Comparison of ENCODE assay signal across 32 cellular contexts in the genomic region with DNA sequence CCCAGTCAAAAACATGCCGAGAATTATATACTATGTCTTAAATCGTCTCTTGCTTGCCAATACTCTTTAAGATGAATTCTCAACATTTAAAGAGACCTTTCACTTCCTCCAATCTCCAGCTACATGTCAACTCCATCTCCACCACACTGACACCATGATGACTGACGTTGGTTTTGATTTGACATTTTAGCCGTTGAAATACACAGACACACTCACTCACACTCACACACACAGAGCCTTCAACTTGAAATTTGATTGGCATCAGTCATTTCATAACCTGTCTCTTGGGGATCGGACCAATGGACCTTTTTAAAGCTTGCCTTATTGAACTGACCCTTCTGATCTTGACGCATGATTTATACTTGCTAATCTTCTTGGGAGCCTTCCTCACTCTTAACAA.
"Had no signal": no experiment of that assay in that cellular context is flagged by ENCODE, and none has a peak within 500 bp of the region (broad histone marks: within the 10 kb centered on the region; RNA-seq: fewer than 3 reads in every experiment).

No MANE protein-coding gene starts in this region.

- H3K27me3 ChIP-seq: ascending aorta, body of pancreas, brain microvascular endothelial cell, breast epithelium, cardiac muscle cell had no signal

- DNase-seq: activated effector memory CD4-positive, alpha-beta T cell treated with anti-CD3 and anti-CD28 coated beads, Interleukin-2, amount 50 U/mL, for 16 hours; activated effector memory CD4-positive, alpha-beta T cell treated with Interleukin-2 at 50 U/mL for 16 hours; activated gamma-delta T cell; activated gamma-delta T cell treated with Interleukin-2 at 50 U/mL for 16 hours; activated naive CD4-positive, alpha-beta T cell; activated naive CD4-positive, alpha-beta T cell treated with anti-CD3 and anti-CD28 coated beads for 36 hours; activated naive CD4-positive, alpha-beta T cell treated with anti-CD3 and anti-CD28 coated beads, Interleukin-2, amount 10 ng/mL, durations not matched to agents 7 days and 5 days; activated naive CD4-positive, alpha-beta T cell treated with anti-CD3 and anti-CD28 coated beads, Interleukin-2, amount 50 U/mL, for 16 hours; activated naive CD4-positive, alpha-beta T cell treated with Interleukin-2 at 50 U/mL for 16 hours; activated naive CD8-positive, alpha-beta T cell treated with anti-CD3 and anti-CD28 coated beads for 36 hours; activated naive CD8-positive, alpha-beta T cell treated with anti-CD3 and anti-CD28 coated beads, Interleukin-2, amount 10 ng/mL, durations not matched to agents 7 days and 5 days; activated naive CD8-positive, alpha-beta T cell treated with anti-CD3 and anti-CD28 coated beads, Interleukin-2, amount 50 U/mL, for 24 hours; activated T-cell treated with anti-CD3 and anti-CD28 coated beads, Interleukin-2, amount 50 U/mL, for 1 hour; activated T-cell treated with anti-CD3 and anti-CD28 coated beads, Interleukin-2, amount 50 U/mL, for 24 hours; activated T-cell treated with anti-CD3 and anti-CD28 coated beads, Interleukin-2, amount 50 U/mL, for 4 hours; activated T-cell treated with anti-CD3 and anti-CD28 coated beads, Interleukin-2, amount 50 U/mL, for 48 hours; activated T-cell treated with anti-CD3 and anti-CD28 coated beads, Interleukin-2, amount 50 U/mL, for 72 hours; adrenal gland; amniotic stem cell; amygdala; anterior cingulate cortex; aorta; body of pancreas; brain microvascular endothelial cell; caudate nucleus; central memory CD4-positive, alpha-beta T cell; cerebellar nuclear complex had no signal

- H3K4me1 ChIP-seq: adrenal gland, ascending aorta, body of pancreas, breast epithelium had no signal

- H3K4me3 ChIP-seq: adrenal gland, ascending aorta, body of pancreas, breast epithelium, cardiac muscle cell had no signal

- H3K36me3 ChIP-seq: adrenal gland, ascending aorta, brain microvascular endothelial cell, breast epithelium, cardiac muscle cell had no signal

- FAIRE-seq: astrocyte, bronchial epithelial cell had no signal

- H3K27ac ChIP-seq: adrenal gland, ascending aorta, body of pancreas, brain microvascular endothelial cell, breast epithelium, cardiac muscle cell had no signal

- H3K9me3 ChIP-seq: adrenal gland, ascending aorta, body of pancreas, breast epithelium had no signal
